In the genomic region with DNA sequence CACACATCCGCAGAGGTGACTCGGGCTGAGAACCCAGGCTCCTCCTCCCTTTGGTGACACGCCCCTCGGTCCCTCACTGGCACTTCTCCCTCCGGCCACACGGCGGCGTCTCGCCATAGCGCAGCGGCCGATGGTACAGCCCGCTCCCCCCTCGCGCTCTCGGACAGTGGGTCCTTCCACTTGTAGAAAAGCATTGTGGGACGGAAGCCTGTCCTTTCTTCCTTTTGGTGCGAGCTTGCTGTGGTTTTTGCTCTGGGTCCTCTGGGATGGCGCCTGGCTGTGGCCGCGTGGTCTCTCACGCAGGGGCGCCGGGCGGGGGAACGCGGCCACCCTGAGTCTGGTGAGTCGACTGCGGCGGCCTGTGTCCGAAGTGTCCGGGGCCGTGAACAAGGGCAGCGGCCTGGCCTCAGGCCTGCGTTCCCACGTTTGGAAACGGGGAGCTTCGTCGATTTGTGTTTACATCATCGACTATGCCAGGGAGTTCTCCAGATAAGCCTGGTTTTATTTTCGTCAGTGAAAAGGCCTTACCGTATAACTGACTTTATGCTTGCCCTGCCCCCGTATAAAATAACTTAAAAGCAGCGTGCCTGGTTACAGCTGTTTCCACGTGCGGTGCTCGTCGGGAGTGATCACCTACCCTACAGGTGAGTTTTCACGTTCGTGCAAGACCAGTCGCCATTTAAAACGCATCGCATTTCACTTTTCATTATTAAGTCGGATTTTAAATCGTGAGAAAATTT, we compare ENCODE assay signal across 8 cellular contexts.
DNase-seq lines count a peak whose midpoint lies in the region; ATAC-seq and TF ChIP-seq lines count a peak whose summit lies in the region.

No MANE protein-coding gene starts in this region.

- ATAC-seq in HG02642 (IDR thresholded peaks at IDR 0.05; ENCODE audit: poor library complexity, unreplicated experiment) (peak; percentile 98), Right ventricle myocardium inferior (peak; percentile 93)
- ATAC-seq in activated naive CD8-positive, alpha-beta T cell treated with anti-CD3 and anti-CD28 coated beads, Interleukin-2, amount 10 ng/mL, durations not matched to agents 7 days and 5 days (ENCODE audit: low read depth), result peak; percentile 92

- H3K27ac Mint-ChIP-seq in activated naive CD8-positive, alpha-beta T cell treated with anti-CD3 and anti-CD28 coated beads, Interleukin-2, amount 10 ng/mL, durations not matched to agents 7 days and 5 days, result peak overlapping the region; percentile 88

- peaks cover 3% of the 10 kb centered on the region for H3K79me1 ChIP-seq in trophoblast cell (ENCODE audit: low read length)

- TF ChIP-seq POLR2A in transverse colon (IDR thresholded peaks at IDR 0.05), result peak; percentile 89

- peaks cover 7% of the 10 kb centered on the region for H3K79me2 ChIP-seq in trophoblast cell (ENCODE audit: control insufficient read depth, insufficient read depth, low read length, poor library complexity)

- no CpG with 5 or more reads among the region's 55 CpGs for WGBS in trophoblast cell (ENCODE audit: extremely low coverage, insufficient coverage, insufficient read length)
- 0 to 1% methylated on average over 9 to 48 of the region's 55 CpGs for WGBS in transverse colon (ENCODE audit: low coverage in 1 of 2), 2 donors

- H4K8ac ChIP-seq in trophoblast cell (ENCODE audit: low read depth, low read length), result peak overlapping the region; percentile 82

- DNase-seq in NCI-H1092 treated with DMSO at 0.1 percent for 48 hours (lab: John Stamatoyannopoulos, UW) (peak; percentile 74), SKM-1 treated with dmso at 0.1 percent for 144 hours (lab: John Stamatoyannopoulos, UW; ENCODE audit: unreplicated experiment) (peak; percentile 88), Right ventricle myocardium inferior (ENCODE audit: missing footprints) (peak; percentile 94), trophoblast cell (peak; percentile 78 to 96), transverse colon (peak; percentile 95)
- DNase-seq in activated naive CD8-positive, alpha-beta T cell treated with anti-CD3 and anti-CD28 coated beads, Interleukin-2, amount 10 ng/mL, durations not matched to agents 7 days and 5 days, result peak; percentile 95

- H2BK12ac ChIP-seq in trophoblast cell (ENCODE audit: low read length), result no peak overlapping the region

- H2AFZ ChIP-seq in trophoblast cell (ENCODE audit: insufficient read depth, low read length, poor library complexity), result peak overlapping the region; percentile 40

- H3K36me3 ChIP-seq in trophoblast cell (ENCODE audit: control insufficient read depth in 1 of 2, insufficient read depth in 2 of 2, low read length in 2 of 2), result peaks cover 0 to 14% of the 10 kb centered on the region in 2 experiments
- H3K36me3 ChIP-seq in transverse colon, result peaks cover 0 to 15% (median 4%) of the 10 kb centered on the region in 4 donors

- peak overlapping the region; percentile 85 for H3K4ac ChIP-seq in trophoblast cell (ENCODE audit: low read depth, low read length)

- H3K4me3 Mint-ChIP-seq in activated naive CD8-positive, alpha-beta T cell treated with anti-CD3 and anti-CD28 coated beads, Interleukin-2, amount 10 ng/mL, durations not matched to agents 7 days and 5 days, result peak overlapping the region; percentile 92

- H2BK120ac ChIP-seq in trophoblast cell (ENCODE audit: insufficient read depth, low read length, poor library complexity), result no peak overlapping the region

- peak overlapping the region; percentile 70 for H4K91ac ChIP-seq in trophoblast cell (ENCODE audit: low read depth, low read length)

- peak overlapping the region; percentile 89 for H3K14ac ChIP-seq in trophoblast cell (ENCODE audit: low read length)

- H3K4me1 ChIP-seq in trophoblast cell (ENCODE audit: control insufficient read depth in 1 of 2, insufficient read depth in 2 of 2, low read length in 2 of 2), result peaks cover 0 to 4% of the 10 kb centered on the region in 2 experiments
- peaks cover 8 to 15% (median 13%) of the 10 kb centered on the region in 4 donors for H3K4me1 ChIP-seq in transverse colon

- no peaks in the 10 kb centered on the region for H3K27me3 Mint-ChIP-seq in activated naive CD8-positive, alpha-beta T cell treated with anti-CD3 and anti-CD28 coated beads, Interleukin-2, amount 10 ng/mL, durations not matched to agents 7 days and 5 days

- H2BK5ac ChIP-seq in trophoblast cell (ENCODE audit: low read depth, low read length, poor library complexity), result no peak overlapping the region

- peaks cover 2% of the 10 kb centered on the region for H3K9me3 Mint-ChIP-seq in activated naive CD8-positive, alpha-beta T cell treated with anti-CD3 and anti-CD28 coated beads, Interleukin-2, amount 10 ng/mL, durations not matched to agents 7 days and 5 days

- POLR2A ChIA-PET in activated naive CD8-positive, alpha-beta T cell treated with anti-CD3 and anti-CD28 coated beads, Interleukin-2, amount 10 ng/mL, durations not matched to agents 7 days and 5 days (lab: Charles Lee), result interaction anchor here (0.8 to 1.5 kb wide), 6 partner anchors 8 to 815 kb away, joined by 3 to 4 read pairs (median 4); partner anchors contain the start of genes DCP2 and NREP

- no peak overlapping the region for H3K23ac ChIP-seq in trophoblast cell (ENCODE audit: low read length)

- H3K27me3 ChIP-seq in trophoblast cell (ENCODE audit: insufficient read depth, low read length) (no peaks in the 10 kb centered on the region), transverse colon (no peaks in the 10 kb centered on the region)

- no peaks in the 10 kb centered on the region for H3K9me3 ChIP-seq in trophoblast cell (ENCODE audit: insufficient read depth, low read depth, low read length)
- no peaks in the 10 kb centered on the region for H3K9me3 ChIP-seq in transverse colon

- in situ Hi-C loops in transverse colon (cut with MboI; ENCODE audit: low pct_ligation_motif_present in 1 of 4, low pct_unique_long_range_greater_than_20kb in 1 of 4, low sequenced_read_pairs in 3 of 4), result loop anchor here in 1 of 4 donors (25.0 kb wide), 1 partner anchor 601 kb away; no protein-coding TSS in a partner anchor

- H3K18ac ChIP-seq in trophoblast cell (ENCODE audit: low read length), result peak overlapping the region; percentile 88

- peaks cover 18% of the 10 kb centered on the region for H3K4me1 Mint-ChIP-seq in activated naive CD8-positive, alpha-beta T cell treated with anti-CD3 and anti-CD28 coated beads, Interleukin-2, amount 10 ng/mL, durations not matched to agents 7 days and 5 days

- peak overlapping the region; percentile 95 for H3K9ac ChIP-seq in trophoblast cell (ENCODE audit: low read length)

- TF ChIP-seq EP300 in transverse colon (IDR thresholded peaks at IDR 0.05; ENCODE audit: low read depth), result no peak

- peak; percentile 99 for TF ChIP-seq CTCF in GM12873 (IDR thresholded peaks at IDR 0.05; ENCODE audit: insufficient read depth, low read depth, low read length, missing control alignments)
- TF ChIP-seq CTCF in transverse colon (IDR thresholded peaks at IDR 0.05), result peak; percentile 94 to 99 (median 97)

- no peak overlapping the region for H2AK5ac ChIP-seq in trophoblast cell (ENCODE audit: low read length)

- peak overlapping the region; percentile 95 for H3K4me3 ChIP-seq in trophoblast cell (ENCODE audit: low read depth, low read length)
- peak overlapping the region; percentile 76 to 97 (median 85) for H3K4me3 ChIP-seq in transverse colon

- intact Hi-C loops in Right ventricle myocardium inferior (cut with DNase I) (no loop called here), transverse colon (cut with DNase I; ENCODE audit: low total_unique reads) (no loop called here)

- H3K4me2 ChIP-seq in trophoblast cell (ENCODE audit: low read length), result peak overlapping the region; percentile 85

- H3K27ac ChIP-seq in trophoblast cell (ENCODE audit: low read depth, low read length) (no peak overlapping the region), transverse colon (peak overlapping the region; percentile 79 to 87 (median 86))

- H3K36me3 Mint-ChIP-seq in activated naive CD8-positive, alpha-beta T cell treated with anti-CD3 and anti-CD28 coated beads, Interleukin-2, amount 10 ng/mL, durations not matched to agents 7 days and 5 days, result peaks cover 10% of the 10 kb centered on the region

- no peak overlapping the region for H4K12ac ChIP-seq in trophoblast cell (ENCODE audit: low read depth, low read length)
